In the genomic region with DNA sequence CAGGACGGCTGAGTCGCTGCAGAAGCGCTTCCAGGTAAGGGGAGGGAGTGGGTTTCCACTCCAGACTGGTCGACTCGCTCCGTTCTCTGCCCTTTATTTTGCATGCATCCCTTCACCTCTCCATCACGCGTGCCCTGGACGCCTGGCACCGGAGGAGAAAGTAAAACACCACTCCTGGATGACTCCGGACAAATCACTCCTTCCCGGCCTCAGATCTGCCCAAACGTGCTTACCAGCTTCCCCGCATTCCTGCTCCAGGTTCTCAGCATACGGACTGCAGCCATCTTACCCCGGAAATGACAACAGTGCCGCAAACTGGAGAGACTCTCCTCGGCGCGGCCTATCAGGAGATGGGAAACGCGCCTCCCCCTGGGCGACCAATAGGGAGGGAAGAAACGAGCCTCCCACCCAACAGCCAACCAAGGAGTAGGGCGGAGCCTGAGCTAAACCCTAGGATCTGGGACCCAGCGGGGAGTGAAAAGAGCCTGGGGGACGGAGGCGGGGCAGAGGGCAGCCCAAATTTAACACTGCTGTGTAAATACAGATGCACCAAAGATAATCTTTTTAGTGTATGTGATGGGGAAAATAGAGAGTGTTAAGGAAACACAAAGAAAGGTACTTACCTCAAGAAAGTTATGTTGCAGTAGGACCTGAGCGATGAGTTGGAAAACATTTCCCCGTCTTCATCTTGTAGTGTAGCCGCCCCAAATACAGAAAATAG, we compare ENCODE assay signal across 8 cellular contexts. TPM values are rescaled to one million over a fixed set of nuclear protein-coding genes. Genes with fewer than 3 reads are reported as not detected.
A peak's percentile ranks its signal among the peaks of the same experiment; 100 is the strongest.
DNase-seq lines count a peak whose midpoint lies in the region; ATAC-seq and TF ChIP-seq lines count a peak whose summit lies in the region.

Gene DBT (minus strand): TSS at position 298 of the 721 bp plus-strand sequence. CDS start 14 bp downstream, at position 284.

- CTCF ChIA-PET in HEK293T (lab: Yijun Ruan, JAX): interaction anchor here (0.5 to 1.4 kb wide), 3 partner anchors 16 to 207 kb away, joined by 3 to 4 read pairs (median 4); partner anchors contain the start of gene RTCA

- H3K36me3 ChIP-seq in SJSA1 (no peaks in the 10 kb centered on the region; the same call in 1 of the 2 replicates), gastroesophageal sphincter (no peaks in the 10 kb centered on the region), neutrophil (no peaks in the 10 kb centered on the region)

- H3K27me3 ChIP-seq in SJSA1 (replicated peaks) (no peaks in the 10 kb centered on the region; the same call in 1 of the 2 replicates), gastroesophageal sphincter (no peaks in the 10 kb centered on the region), neutrophil (no peaks in the 10 kb centered on the region)

- peak; percentile 100 for ATAC-seq in gastroesophageal sphincter

- H3K27ac ChIP-seq in SJSA1 (peak within 1 kb of the TSS; percentile 34), gastroesophageal sphincter (peak within 1 kb of the TSS; percentile 86 to 96 (median 94)), neutrophil (peak within 1 kb of the TSS; percentile 71)

- TF ChIP-seq EP300 in gastroesophageal sphincter (IDR thresholded peaks at IDR 0.05): no peak

- DNase-seq in GM03348 (ENCODE audit: low spot score) (peak; percentile 98), HEK293T (ENCODE audit: extremely low spot score) (peak; percentile 99), MV-4-11 (lab: John Stamatoyannopoulos, UW) (peak; percentile 94), SJSA1 (ENCODE audit: low read depth in 1 of 2, low spot score in 2 of 2) (peak; percentile 89 to 94), superior temporal gyrus (ENCODE audit: extremely low spot score) (peak; percentile 99)
- DNase-seq in activated naive CD4-positive, alpha-beta T cell (lab: John Stamatoyannopoulos, UW): peak; percentile 69 to 83 (median 77)

- H3K4me3 ChIP-seq in SJSA1 (peak within 1 kb of the TSS; percentile 59), gastroesophageal sphincter (peak within 1 kb of the TSS; percentile 75 to 98), neutrophil (ENCODE audit: low read depth in 1 of 2, low read length in 1 of 2) (peak within 1 kb of the TSS; percentile 74 to 81)

- TF ChIP-seq POLR2A in gastroesophageal sphincter (IDR thresholded peaks at IDR 0.05): peak; percentile 83 to 89

- TF ChIP-seq CTCF in gastroesophageal sphincter (IDR thresholded peaks at IDR 0.05) (no peak), neutrophil (IDR thresholded peaks at IDR 0.05) (no peak)

- H3K9me3 ChIP-seq in SJSA1 (replicated peaks): no peaks in the 10 kb centered on the region
- H3K9me3 ChIP-seq in gastroesophageal sphincter: no peaks in the 10 kb centered on the region
- H3K9me3 ChIP-seq in neutrophil: no peaks in the 10 kb centered on the region

- POLR2A ChIA-PET in HEK293T (lab: Yijun Ruan, JAX): interaction anchor here (0.7 to 2.0 kb wide), 7 partner anchors 17 to 189 kb away, joined by 3 to 23 read pairs (median 4); partner anchors contain the start of genes CDC14A and RTCA

- H3K4me1 ChIP-seq in SJSA1 (replicated peaks) (peaks cover 10% of the 10 kb centered on the region), gastroesophageal sphincter (peaks cover 3 to 47% (median 8%) of the 10 kb centered on the region in 3 donors), neutrophil (ENCODE audit: control insufficient read depth in 1 of 2, insufficient read depth in 1 of 2, low read depth in 1 of 2, low read length in 1 of 2) (peaks cover 6 to 16% of the 10 kb centered on the region in 2 experiments)

- 0 to 1% methylated on average over 8 to 14 of the region's 31 CpGs for WGBS in gastroesophageal sphincter (ENCODE audit: low coverage in 1 of 2), 2 donors

TF ChIP-seq in HEK293T, 16 proteins besides CTCF, POLR2A, EP300 and RAD21:
- TF ChIP-seq ELF4 (IDR thresholded peaks at IDR 0.05) (peak; percentile 89), CTBP1 (IDR thresholded peaks at IDR 0.05; ENCODE audit: borderline replicate concordance) (no peak), NFRKB (IDR thresholded peaks at IDR 0.05) (peak; percentile 57)
TF ChIP-seq in HEK293T: peak in this region for 2.

RNA-seq across cellular contexts. Expression of gene DBT, which starts in this region (rescaled TPM):
- 6.2 and 6.8 TPM in 2 replicates for total RNA-seq in SJSA1 (2014; rRNA removed; shearing (Covaris generic))
- total RNA-seq in gastroesophageal sphincter: 10 to 100 TPM in 3 of 4 donors, 1 to 10 TPM in 1; 8.9 to 19.0 (median 13.5) TPM

Comparison
In these comparisons a context has a peak if more than half of its experiments do, and no peak if none do; other contexts are left out.
1. Peak in every context shown above with its lines: DNase-seq, ATAC-seq, H3K4me3 ChIP-seq and H3K27ac ChIP-seq.
2. H3K27ac ChIP-seq: peak in every context shown above with its lines; median percentile 94 in gastroesophageal sphincter; 71 in neutrophil; 34 in SJSA1.